Comparison of ENCODE assay signal across 17 cellular contexts in the genomic region with DNA sequence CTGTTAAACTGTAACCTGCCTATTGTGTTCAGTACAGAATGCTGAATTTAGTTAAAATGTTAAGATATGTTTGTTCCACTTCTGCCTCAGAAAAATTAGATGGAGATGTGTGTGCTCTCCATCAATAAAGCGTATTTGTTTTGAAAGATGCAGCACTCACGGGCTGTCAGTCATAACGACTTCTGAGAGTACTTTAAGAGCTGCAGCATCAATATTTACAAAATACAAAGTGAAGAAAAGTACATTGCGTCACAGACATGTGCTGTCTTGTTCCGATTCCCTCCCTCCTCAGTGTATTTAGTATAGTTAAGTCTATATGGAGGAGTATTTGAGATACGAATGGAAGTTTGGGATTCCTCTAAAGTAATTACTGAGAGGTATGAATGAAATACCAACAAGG.
"Had no signal": no experiment of that assay in that cellular context is flagged by ENCODE, and none has a peak within 500 bp of the region (broad histone marks: within the 10 kb centered on the region; RNA-seq: fewer than 3 reads in every experiment).

No MANE protein-coding gene starts in this region.

- H3K9me3 ChIP-seq: left ventricle myocardium inferior, psoas muscle, stomach had no signal

- H3K4me3 ChIP-seq: left ventricle myocardium inferior, neural progenitor cell, psoas muscle, stomach had no signal

- DNase-seq: activated CD4-positive, alpha-beta T cell treated with anti-CD3 and anti-CD28 coated beads, Interleukin-2, amount 50 U/mL, for 4 hours; amniotic stem cell; dermis blood vessel endothelial cell; effector memory CD4-positive, alpha-beta T cell; foreskin melanocyte; glutamatergic neuron; hypothalamus; left ventricle myocardium inferior; naive B cell; psoas muscle; right cardiac atrium; small intestine; stimulated activated CD4-positive, alpha-beta T cell treated with anti-CD3 and anti-CD28 coated beads, Interleukin-15, amount 100 ng/mL, for 24 hours; stimulated activated CD4-positive, alpha-beta T cell treated with anti-CD3 and anti-CD28 coated beads, Interleukin-4, amount 100 ng/mL, for 24 hours; stomach; WERI-Rb-1 had no signal

- H3K4me2 ChIP-seq: neural progenitor cell had no signal

- H3K4me1 ChIP-seq: neural progenitor cell, psoas muscle had no signal

- H2AFZ ChIP-seq: neural progenitor cell had no signal

- H3K36me3 ChIP-seq: left ventricle myocardium inferior, neural progenitor cell, stomach, WERI-Rb-1 had no signal

- H3K9ac ChIP-seq: neural progenitor cell had no signal

- H3K27ac ChIP-seq: left ventricle myocardium inferior, neural progenitor cell, psoas muscle, stomach, WERI-Rb-1 had no signal

- H3K27me3 ChIP-seq: neural progenitor cell, stomach had no signal
